ENCODE assay signal across 10 cellular contexts in the genomic region with DNA sequence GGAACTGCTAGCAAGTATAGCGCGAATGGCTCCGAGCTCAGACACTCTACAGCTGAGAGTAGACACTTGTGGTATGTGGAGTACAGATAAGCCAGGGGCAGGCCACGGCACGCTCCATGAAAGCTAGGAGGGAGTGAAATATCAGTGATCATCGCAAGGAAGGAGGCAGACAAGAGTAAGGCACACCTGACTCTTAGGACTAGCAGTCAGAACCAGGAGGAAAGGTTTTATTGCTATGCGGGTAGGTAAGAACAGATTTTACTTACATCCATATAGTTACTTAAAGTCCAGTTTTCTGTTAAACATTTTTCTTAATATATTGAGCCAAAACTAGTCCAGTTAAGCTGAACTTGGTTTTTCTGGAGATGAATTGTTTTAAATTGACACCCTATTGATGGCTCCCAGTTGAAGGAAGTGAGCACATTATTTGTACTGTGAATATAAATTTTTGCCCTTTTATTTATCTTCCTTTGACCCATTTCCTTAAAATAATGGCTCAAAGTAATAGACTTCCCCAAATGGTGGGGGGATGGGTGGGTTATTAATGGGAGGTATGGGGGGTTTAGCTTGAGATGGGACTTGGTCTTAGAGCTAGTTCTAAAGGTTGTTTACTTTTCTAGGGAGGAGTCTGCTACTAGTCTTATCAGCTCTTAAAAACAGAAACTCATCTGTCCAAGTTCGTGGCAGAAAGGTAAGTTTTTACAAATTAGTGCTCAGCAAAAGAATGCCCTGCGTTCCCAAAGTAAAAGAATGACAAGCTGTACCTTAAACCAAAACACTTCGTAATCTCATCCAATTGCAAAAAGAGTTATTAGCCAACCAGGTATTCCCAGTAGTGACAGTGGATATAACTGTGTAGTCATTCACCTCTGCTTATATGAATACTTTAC. TPM values are rescaled to one million over a fixed set of nuclear protein-coding genes. Genes with fewer than 3 reads are reported as not detected.
DNase-seq lines count a peak whose midpoint lies in the region; ATAC-seq and TF ChIP-seq lines count a peak whose summit lies in the region.
"Had no signal": no experiment of that assay in that cellular context is flagged by ENCODE, and none has a peak within 500 bp of the region (broad histone marks: within the 10 kb centered on the region; RNA-seq: fewer than 3 reads in every experiment).

No MANE protein-coding gene starts in this region.

- H3K27me3 Mint-ChIP-seq in activated T-cell treated with anti-CD3 and anti-CD28 coated beads, Interleukin-2, amount 50 U/mL, for 24 hours, result no peaks in the 10 kb centered on the region
- no peaks in the 10 kb centered on the region for H3K27me3 Mint-ChIP-seq in activated T-cell treated with anti-CD3 and anti-CD28 coated beads, Interleukin-2, amount 50 U/mL, for 4 hours (ENCODE audit: low read depth)

- peak overlapping the region; percentile 71 for H3K27ac ChIP-seq in cardiac muscle cell
- H3K27ac ChIP-seq: ascending aorta had no signal

- peaks cover 55% of the 10 kb centered on the region for H3K36me3 ChIP-seq in cardiac muscle cell

- H3K36me3 Mint-ChIP-seq in activated T-cell treated with anti-CD3 and anti-CD28 coated beads, Interleukin-2, amount 50 U/mL, for 24 hours (ENCODE audit: low read depth), result peaks cover 3% of the 10 kb centered on the region
- H3K36me3 Mint-ChIP-seq in activated T-cell treated with anti-CD3 and anti-CD28 coated beads, Interleukin-2, amount 50 U/mL, for 4 hours (ENCODE audit: insufficient read depth), result peaks cover 10% of the 10 kb centered on the region
- peaks cover 4% of the 10 kb centered on the region for H3K36me3 Mint-ChIP-seq in stimulated activated effector memory CD8-positive, alpha-beta T cell treated with anti-CD3 and anti-CD28 coated beads, Interleukin-12 subunit alpha, Interleukin-12 subunit beta, amount 100 ng/mL, for 72 hours

- H3K9me3 ChIP-seq in cardiac muscle cell (ENCODE audit: low read depth), result no peaks in the 10 kb centered on the region
- H3K9me3 ChIP-seq: ascending aorta had no signal

- no peak overlapping the region for H3K27ac Mint-ChIP-seq in activated T-cell treated with anti-CD3 and anti-CD28 coated beads, Interleukin-2, amount 50 U/mL, for 24 hours
- peak overlapping the region; percentile 70 for H3K27ac Mint-ChIP-seq in stimulated activated effector memory CD8-positive, alpha-beta T cell treated with anti-CD3 and anti-CD28 coated beads, Interleukin-12 subunit alpha, Interleukin-12 subunit beta, amount 100 ng/mL, for 72 hours

- no peaks in the 10 kb centered on the region for H3K9me3 Mint-ChIP-seq in activated T-cell treated with anti-CD3 and anti-CD28 coated beads, Interleukin-2, amount 50 U/mL, for 24 hours
- H3K9me3 Mint-ChIP-seq in activated T-cell treated with anti-CD3 and anti-CD28 coated beads, Interleukin-2, amount 50 U/mL, for 4 hours, result no peaks in the 10 kb centered on the region
- no peaks in the 10 kb centered on the region for H3K9me3 Mint-ChIP-seq in stimulated activated effector memory CD8-positive, alpha-beta T cell treated with anti-CD3 and anti-CD28 coated beads, Interleukin-12 subunit alpha, Interleukin-12 subunit beta, amount 100 ng/mL, for 72 hours

- peak overlapping the region; percentile 2 for H3K4me3 ChIP-seq in cardiac muscle cell

- peaks cover 46% of the 10 kb centered on the region for H3K4me1 ChIP-seq in cardiac muscle cell (ENCODE audit: low read depth)

- ATAC-seq in activated T-cell treated with anti-CD3 and anti-CD28 coated beads, Interleukin-2, amount 50 U/mL, for 4 hours, result no peak
- ATAC-seq in SK-N-SH treated with all-trans-retinoic acid at 6 μM for 48 hours (no peak), HG03095 (IDR thresholded peaks at IDR 0.05; ENCODE audit: unreplicated experiment) (no peak), GM19035 (IDR thresholded peaks at IDR 0.05; ENCODE audit: unreplicated experiment) (no peak)
- no peak for ATAC-seq in stimulated activated effector memory CD8-positive, alpha-beta T cell treated with anti-CD3 and anti-CD28 coated beads, Interleukin-12 subunit alpha, Interleukin-12 subunit beta, amount 100 ng/mL, for 72 hours

- TF ChIP-seq CTCF in cardiac muscle cell (IDR thresholded peaks at IDR 0.05; ENCODE audit: low read depth, low read length), result no peak

- peaks cover 42% of the 10 kb centered on the region for H3K4me1 Mint-ChIP-seq in activated T-cell treated with anti-CD3 and anti-CD28 coated beads, Interleukin-2, amount 50 U/mL, for 24 hours (ENCODE audit: low read depth)
- H3K4me1 Mint-ChIP-seq in activated T-cell treated with anti-CD3 and anti-CD28 coated beads, Interleukin-2, amount 50 U/mL, for 4 hours (ENCODE audit: low read depth), result peaks cover 43% of the 10 kb centered on the region
- H3K4me1 Mint-ChIP-seq in stimulated activated effector memory CD8-positive, alpha-beta T cell treated with anti-CD3 and anti-CD28 coated beads, Interleukin-12 subunit alpha, Interleukin-12 subunit beta, amount 100 ng/mL, for 72 hours, result peaks cover 49% of the 10 kb centered on the region

- no peaks in the 10 kb centered on the region for H3K27me3 ChIP-seq in cardiac muscle cell
- H3K27me3 ChIP-seq: ascending aorta had no signal

- no peak overlapping the region for H3K4me3 Mint-ChIP-seq in activated T-cell treated with anti-CD3 and anti-CD28 coated beads, Interleukin-2, amount 50 U/mL, for 24 hours
- H3K4me3 Mint-ChIP-seq in activated T-cell treated with anti-CD3 and anti-CD28 coated beads, Interleukin-2, amount 50 U/mL, for 4 hours, result no peak overlapping the region
- no peak overlapping the region for H3K4me3 Mint-ChIP-seq in stimulated activated effector memory CD8-positive, alpha-beta T cell treated with anti-CD3 and anti-CD28 coated beads, Interleukin-12 subunit alpha, Interleukin-12 subunit beta, amount 100 ng/mL, for 72 hours

- peak; percentile 53 for DNase-seq in activated T-cell treated with anti-CD3 and anti-CD28 coated beads, Interleukin-2, amount 50 U/mL, for 24 hours
- DNase-seq in activated T-cell treated with anti-CD3 and anti-CD28 coated beads, Interleukin-2, amount 50 U/mL, for 4 hours, result no peak
- DNase-seq in cardiac muscle cell (ENCODE audit: low read depth in 1 of 2, low spot score in 1 of 2) (peak; percentile 49 to 77), CD1c-positive myeloid dendritic cell (ENCODE audit: extremely low spot score) (no peak)
- DNase-seq in stimulated activated effector memory CD8-positive, alpha-beta T cell treated with anti-CD3 and anti-CD28 coated beads, Interleukin-12 subunit alpha, Interleukin-12 subunit beta, amount 100 ng/mL, for 72 hours (ENCODE audit: low spot score in 2 of 2), result no peak
- DNase-seq: KG1 had no signal

TF ChIP-seq in SK-N-SH treated with all-trans-retinoic acid at 6 μM for 48 hours, 23 proteins besides CTCF, POLR2A, EP300 and RAD21 (continues in another document):
- 0 out of 2 replicates have a peak, but pooled peaks have one; percentile 20 for TF ChIP-seq ZFP30 (CRISPR knock-in tag; IDR thresholded peaks at IDR 0.05)
- TF ChIP-seq, protein P1, sequence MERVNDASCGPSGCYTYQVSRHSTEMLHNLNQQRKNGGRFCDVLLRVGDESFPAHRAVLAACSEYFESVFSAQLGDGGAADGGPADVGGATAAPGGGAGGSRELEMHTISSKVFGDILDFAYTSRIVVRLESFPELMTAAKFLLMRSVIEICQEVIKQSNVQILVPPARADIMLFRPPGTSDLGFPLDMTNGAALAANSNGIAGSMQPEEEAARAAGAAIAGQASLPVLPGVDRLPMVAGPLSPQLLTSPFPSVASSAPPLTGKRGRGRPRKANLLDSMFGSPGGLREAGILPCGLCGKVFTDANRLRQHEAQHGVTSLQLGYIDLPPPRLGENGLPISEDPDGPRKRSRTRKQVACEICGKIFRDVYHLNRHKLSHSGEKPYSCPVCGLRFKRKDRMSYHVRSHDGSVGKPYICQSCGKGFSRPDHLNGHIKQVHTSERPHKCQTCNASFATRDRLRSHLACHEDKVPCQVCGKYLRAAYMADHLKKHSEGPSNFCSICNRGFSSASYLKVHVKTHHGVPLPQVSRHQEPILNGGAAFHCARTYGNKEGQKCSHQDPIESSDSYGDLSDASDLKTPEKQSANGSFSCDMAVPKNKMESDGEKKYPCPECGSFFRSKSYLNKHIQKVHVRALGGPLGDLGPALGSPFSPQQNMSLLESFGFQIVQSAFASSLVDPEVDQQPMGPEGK (CRISPR knock-in tag; IDR thresholded peaks at IDR 0.05; ENCODE audit: borderline replicate concordance), result peak; percentile 37; the same call in 1 of the 2 replicates
- TF ChIP-seq SNAI2 (CRISPR knock-in tag; IDR thresholded peaks at IDR 0.05), result no peak
- TF ChIP-seq, protein P2, sequence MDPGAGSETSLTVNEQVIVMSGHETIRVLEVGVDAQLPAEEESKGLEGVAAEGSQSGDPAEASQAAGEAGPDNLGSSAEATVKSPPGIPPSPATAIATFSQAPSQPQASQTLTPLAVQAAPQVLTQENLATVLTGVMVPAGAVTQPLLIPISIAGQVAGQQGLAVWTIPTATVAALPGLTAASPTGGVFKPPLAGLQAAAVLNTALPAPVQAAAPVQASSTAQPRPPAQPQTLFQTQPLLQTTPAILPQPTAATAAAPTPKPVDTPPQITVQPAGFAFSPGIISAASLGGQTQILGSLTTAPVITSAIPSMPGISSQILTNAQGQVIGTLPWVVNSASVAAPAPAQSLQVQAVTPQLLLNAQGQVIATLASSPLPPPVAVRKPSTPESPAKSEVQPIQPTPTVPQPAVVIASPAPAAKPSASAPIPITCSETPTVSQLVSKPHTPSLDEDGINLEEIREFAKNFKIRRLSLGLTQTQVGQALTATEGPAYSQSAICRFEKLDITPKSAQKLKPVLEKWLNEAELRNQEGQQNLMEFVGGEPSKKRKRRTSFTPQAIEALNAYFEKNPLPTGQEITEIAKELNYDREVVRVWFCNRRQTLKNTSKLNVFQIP (CRISPR knock-in tag; IDR thresholded peaks at IDR 0.05; ENCODE audit: borderline replicate concordance, low read depth), result no peak
- no peak for TF ChIP-seq ARNTL (CRISPR knock-in tag; IDR thresholded peaks at IDR 0.05; ENCODE audit: borderline replicate concordance, low read depth)
- no peak for TF ChIP-seq ISL1 (CRISPR knock-in tag; IDR thresholded peaks at IDR 0.05)
- no peak for TF ChIP-seq TOX (CRISPR knock-in tag; IDR thresholded peaks at IDR 0.05; ENCODE audit: borderline replicate concordance)
- TF ChIP-seq CSDC2 (CRISPR knock-in tag; IDR thresholded peaks at IDR 0.05), result no peak
- TF ChIP-seq RARB (CRISPR knock-in tag; IDR thresholded peaks at IDR 0.05), result no peak

RNA-seq across cellular contexts. Expression of gene HNRNPA1, which starts 5.8 kb away (rescaled TPM):
- total RNA-seq in activated T-cell treated with anti-CD3 and anti-CD28 coated beads, Interleukin-2, amount 50 U/mL, for 4 hours, result 1,000 to 10,000 TPM; 2,725 to 2,849 (median 2,779) TPM
- total RNA-seq in cardiac muscle cell, result 782 and 963 TPM in 2 replicates
- polyA plus RNA-seq in cardiac muscle cell, result 794 and 804 TPM in 2 replicates

RNA-seq across cellular contexts. Expression of gene CBX5, which starts 6.4 kb away (rescaled TPM):
- 10 to 100 TPM; 27.9 to 37.0 (median 33.4) TPM for total RNA-seq in activated T-cell treated with anti-CD3 and anti-CD28 coated beads, Interleukin-2, amount 50 U/mL, for 4 hours
- 72.7 and 98.3 TPM in 2 replicates for total RNA-seq in cardiac muscle cell
- polyA plus RNA-seq in cardiac muscle cell, result 49.5 and 63.9 TPM in 2 replicates

RNA-seq across cellular contexts. Expression of gene NFE2, which starts 14.5 kb away (rescaled TPM):
- under 1 TPM; 0.26 to 0.40 (median 0.27) TPM for total RNA-seq in activated T-cell treated with anti-CD3 and anti-CD28 coated beads, Interleukin-2, amount 50 U/mL, for 4 hours
- total RNA-seq in cardiac muscle cell, result 4.9 and 9.9 TPM in 2 replicates
- polyA plus RNA-seq in cardiac muscle cell, result 8.4 and 10.1 TPM in 2 replicates
- total RNA-seq: ascending aorta had no signal

RNA-seq across cellular contexts. Expression of gene COPZ1, which starts 38.6 kb away (rescaled TPM):
- 100 to 1,000 TPM in 2 of 3 donors, 10 to 100 TPM in 1; 97.5 to 113 (median 109) TPM for total RNA-seq in activated T-cell treated with anti-CD3 and anti-CD28 coated beads, Interleukin-2, amount 50 U/mL, for 4 hours
- 131 and 152 TPM in 2 replicates for total RNA-seq in cardiac muscle cell
- 213 and 233 TPM in 2 replicates for polyA plus RNA-seq in cardiac muscle cell

Comparison
In these comparisons a context has a peak if more than half of its experiments do, and no peak if none do; other contexts are left out.
1. DNase-seq: peak in activated T-cell treated with anti-CD3 and anti-CD28 coated beads, Interleukin-2, amount 50 U/mL, for 24 hours (single experiment) and cardiac muscle cell (2 of 2); none in activated T-cell treated with anti-CD3 and anti-CD28 coated beads, Interleukin-2, amount 50 U/mL, for 4 hours (single experiment), stimulated activated effector memory CD8-positive, alpha-beta T cell treated with anti-CD3 and anti-CD28 coated beads, Interleukin-12 subunit alpha, Interleukin-12 subunit beta, amount 100 ng/mL, for 72 hours (0 of 2) and CD1c-positive myeloid dendritic cell (single experiment).